Comparison of ENCODE assay signal across 1 cellular context in the genomic region with DNA sequence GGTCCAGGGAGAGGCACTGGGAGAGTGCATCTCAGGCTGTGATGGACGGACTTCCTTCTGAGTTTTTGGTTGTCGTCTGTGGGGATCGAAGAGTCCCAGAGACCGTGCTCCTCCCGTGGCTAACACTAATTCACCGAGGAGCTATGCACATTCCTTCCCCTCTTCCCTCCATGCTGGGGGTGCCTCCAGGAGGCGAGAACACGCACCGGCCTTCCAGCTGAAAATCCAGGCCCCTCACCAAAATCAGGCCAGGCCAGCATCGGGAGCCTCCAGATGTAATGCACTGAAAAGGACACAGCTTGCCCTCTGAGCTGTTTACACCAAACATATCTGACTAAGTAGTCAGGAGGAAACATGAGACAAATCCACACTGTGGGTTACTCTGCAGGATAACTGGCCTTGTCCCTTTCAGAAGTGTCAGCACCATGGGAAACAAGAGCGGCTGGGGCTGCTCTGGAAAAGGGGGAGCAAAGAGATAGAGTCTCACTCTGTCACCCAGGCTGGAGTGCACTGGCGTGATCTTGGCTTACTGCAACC.
TF ChIP-seq lines count a peak whose summit lies in the region.

No MANE protein-coding gene starts in this region.

TF ChIP-seq in IMR-90, 13 proteins besides CTCF, POLR2A, EP300 and RAD21:
- TF ChIP-seq, protein P1, sequence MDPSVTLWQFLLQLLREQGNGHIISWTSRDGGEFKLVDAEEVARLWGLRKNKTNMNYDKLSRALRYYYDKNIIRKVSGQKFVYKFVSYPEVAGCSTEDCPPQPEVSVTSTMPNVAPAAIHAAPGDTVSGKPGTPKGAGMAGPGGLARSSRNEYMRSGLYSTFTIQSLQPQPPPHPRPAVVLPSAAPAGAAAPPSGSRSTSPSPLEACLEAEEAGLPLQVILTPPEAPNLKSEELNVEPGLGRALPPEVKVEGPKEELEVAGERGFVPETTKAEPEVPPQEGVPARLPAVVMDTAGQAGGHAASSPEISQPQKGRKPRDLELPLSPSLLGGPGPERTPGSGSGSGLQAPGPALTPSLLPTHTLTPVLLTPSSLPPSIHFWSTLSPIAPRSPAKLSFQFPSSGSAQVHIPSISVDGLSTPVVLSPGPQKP (IDR thresholded peaks at IDR 0.05; ENCODE audit: borderline replicate concordance, low read depth, low read length): no peak
- TF ChIP-seq FOS (IDR thresholded peaks at IDR 0.05; ENCODE audit: low read depth, low read length): peak; percentile 26; the same call in 1 of the 2 replicates
